Comparison of ENCODE assay signal across 17 cellular contexts in genomic region chr7:130879191-130879590, GRCh38.
DNase-seq lines count a peak whose midpoint lies in the region; ATAC-seq and TF ChIP-seq lines count a peak whose summit lies in the region.
"Had no signal": no experiment of that assay in that cellular context is flagged by ENCODE, and none has a peak within 500 bp of the region (broad histone marks: within the 10 kb centered on the region; RNA-seq: fewer than 3 reads in every experiment).

No MANE protein-coding gene starts in this region.

- H2AFZ ChIP-seq in PC-3 (ENCODE audit: low read length): no peak overlapping the region

- intact Hi-C loops in natural killer cell (cut with micrococcal nuclease): no loop called here
- intact Hi-C loops in PC-3 (cut with micrococcal nuclease): no loop called here
- intact Hi-C loops in dorsolateral prefrontal cortex (cut with DNase I): no loop called here

- no peak for ATAC-seq in natural killer cell treated with Interleukin-12 subunit alpha and Interleukin-12 subunit beta and Interleukin-15 and Interleukin-18, amount 100 ng/mL, for 72 hours
- ATAC-seq in natural killer cell: no peak
- ATAC-seq in PC-3: no peak
- no peak for ATAC-seq in GM21529 (IDR thresholded peaks at IDR 0.05; ENCODE audit: unreplicated experiment)
- ATAC-seq in gastroesophageal sphincter: no peak
- no peak for ATAC-seq in HG02938 (IDR thresholded peaks at IDR 0.05; ENCODE audit: unreplicated experiment)
- ATAC-seq: GM12878 had no signal

- no peaks in the 10 kb centered on the region for H3K9me3 ChIP-seq in PC-3 (ENCODE audit: low read length)
- H3K9me3 ChIP-seq in tibial nerve: no peaks in the 10 kb centered on the region
- no peaks in the 10 kb centered on the region for H3K9me3 ChIP-seq in gastroesophageal sphincter
- H3K9me3 ChIP-seq: uterus had no signal

- H4K20me1 ChIP-seq in PC-3 (ENCODE audit: low read length): peaks cover 12% of the 10 kb centered on the region

- H3K79me2 ChIP-seq in PC-3 (ENCODE audit: low read length): peaks cover 50% of the 10 kb centered on the region

- H3K9me3 Mint-ChIP-seq in natural killer cell treated with Interleukin-12 subunit alpha and Interleukin-12 subunit beta and Interleukin-15 and Interleukin-18, amount 100 ng/mL, for 72 hours: no peaks in the 10 kb centered on the region
- no peaks in the 10 kb centered on the region for H3K9me3 Mint-ChIP-seq in natural killer cell
- H3K9me3 Mint-ChIP-seq: activated CD4-positive, alpha-beta T cell treated with anti-CD3 and anti-CD28 coated beads, Interleukin-2, amount 10 ng/mL, durations not matched to agents 7 days and 5 days; CD14-positive monocyte; T-helper 1 cell treated with Interleukin-12 subunit alpha and Interleukin-12 subunit beta and Interleukin-4 antibody, amounts not matched to agents 30 μg/mL and 1 μg/mL, for 36 hours had no signal

- no peaks in the 10 kb centered on the region for H3K27me3 ChIP-seq in PC-3 (ENCODE audit: low read length)
- no peaks in the 10 kb centered on the region for H3K27me3 ChIP-seq in dorsolateral prefrontal cortex
- H3K27me3 ChIP-seq in tibial nerve: no peaks in the 10 kb centered on the region
- no peaks in the 10 kb centered on the region for H3K27me3 ChIP-seq in gastroesophageal sphincter
- H3K27me3 ChIP-seq: uterus had no signal

- TF ChIP-seq POLR2A in tibial nerve (IDR thresholded peaks at IDR 0.05) (no peak), gastroesophageal sphincter (IDR thresholded peaks at IDR 0.05) (no peak)

- H3K4me1 Mint-ChIP-seq in natural killer cell treated with Interleukin-12 subunit alpha and Interleukin-12 subunit beta and Interleukin-15 and Interleukin-18, amount 100 ng/mL, for 72 hours (ENCODE audit: low read depth in 2 of 2): peaks cover 35 to 47% of the 10 kb centered on the region in 2 donors
- peaks cover 23 to 30% of the 10 kb centered on the region in 2 donors for H3K4me1 Mint-ChIP-seq in natural killer cell
- H3K4me1 Mint-ChIP-seq: CD14-positive monocyte had no signal

- CTCF ChIA-PET in PC-3 (lab: Charles Lee): no interaction called here

- no peak for DNase-seq in natural killer cell treated with Interleukin-12 subunit alpha and Interleukin-12 subunit beta and Interleukin-15 and Interleukin-18, amount 100 ng/mL, for 72 hours (ENCODE audit: low spot score)
- DNase-seq in natural killer cell: no peak
- peak; percentile 25 for DNase-seq in PC-3
- no peak for DNase-seq in dorsolateral prefrontal cortex
- DNase-seq in tibial nerve (ENCODE audit: low spot score in 2 of 2): no peak
- DNase-seq: activated CD4-positive, alpha-beta T cell treated with anti-CD3 and anti-CD28 coated beads, Interleukin-2, amount 10 ng/mL, durations not matched to agents 7 days and 5 days; activated gamma-delta T cell; kidney glomerular epithelial cell; MM.1S; NCI-H446; uterus had no signal

- H3K4me3 Mint-ChIP-seq in natural killer cell treated with Interleukin-12 subunit alpha and Interleukin-12 subunit beta and Interleukin-15 and Interleukin-18, amount 100 ng/mL, for 72 hours: no peak overlapping the region
- no peak overlapping the region for H3K4me3 Mint-ChIP-seq in natural killer cell
- H3K4me3 Mint-ChIP-seq: activated CD4-positive, alpha-beta T cell treated with anti-CD3 and anti-CD28 coated beads, Interleukin-2, amount 10 ng/mL, durations not matched to agents 7 days and 5 days; CD14-positive monocyte; T-helper 1 cell treated with Interleukin-12 subunit alpha and Interleukin-12 subunit beta and Interleukin-4 antibody, amounts not matched to agents 30 μg/mL and 1 μg/mL, for 36 hours had no signal

- H3K9ac ChIP-seq in PC-3 (ENCODE audit: low read length): no peak overlapping the region

- H3K36me3 ChIP-seq in PC-3 (ENCODE audit: low read depth, low read length) (peaks cover 69% of the 10 kb centered on the region), tibial nerve (peaks cover 0 to 46% (median 10%) of the 10 kb centered on the region in 3 donors), gastroesophageal sphincter (peaks cover 0 to 71% of the 10 kb centered on the region in 2 donors)
- H3K36me3 ChIP-seq: uterus had no signal

- no peak for TF ChIP-seq EP300 in tibial nerve (IDR thresholded peaks at IDR 0.05)
- no peak for TF ChIP-seq EP300 in gastroesophageal sphincter (IDR thresholded peaks at IDR 0.05)

- TF ChIP-seq CTCF in natural killer cell (IDR thresholded peaks at IDR 0.05): no peak
- no peak for TF ChIP-seq CTCF in PC-3 (conservative IDR thresholded peaks at IDR 0.05; ENCODE audit: low read depth, low read length)
- no peak for TF ChIP-seq CTCF in dorsolateral prefrontal cortex (IDR thresholded peaks at IDR 0.05 in 54 of 56, conservative IDR thresholded peaks at IDR 0.05 in 2 of 56; ENCODE audit: low read depth in 1 of 56, partially characterized antibody in 56 of 56)
- no peak for TF ChIP-seq CTCF in tibial nerve (IDR thresholded peaks at IDR 0.05)
- TF ChIP-seq CTCF in gastroesophageal sphincter (IDR thresholded peaks at IDR 0.05): no peak

- H3K27ac ChIP-seq in PC-3 (ENCODE audit: low read length) (peak overlapping the region; percentile 15; the same call in 1 of the 2 replicates), dorsolateral prefrontal cortex (peak overlapping the region in 51 of 59 donors; percentile 1 to 90 (median 51)), tibial nerve (peak overlapping the region; percentile 13 to 94 (median 68)), gastroesophageal sphincter (peak overlapping the region in 2 of 4 donors; percentile 12 to 58)

- H3K9me2 ChIP-seq in PC-3 (replicated peaks; ENCODE audit: low read length): no peaks in the 10 kb centered on the region

- POLR2A ChIA-PET in PC-3 (lab: Charles Lee; ENCODE audit: unreplicated experiment): no interaction called here

- WGBS in tibial nerve, 2 donors: 72 to 76% methylated on average over 2 of the region's 2 CpGs
- 100% methylated on average over 1 to 2 of the region's 2 CpGs for WGBS in gastroesophageal sphincter (ENCODE audit: low coverage in 1 of 2), 2 donors

- H3K4me1 ChIP-seq in PC-3 (ENCODE audit: insufficient read depth, low read length) (peaks cover 12% of the 10 kb centered on the region), tibial nerve (peaks cover 0 to 87% (median 60%) of the 10 kb centered on the region in 4 donors), gastroesophageal sphincter (peaks cover 10 to 49% (median 15%) of the 10 kb centered on the region in 3 donors)

- H3K4me2 ChIP-seq in PC-3 (ENCODE audit: low read length): no peak overlapping the region

- H3K36me3 Mint-ChIP-seq in natural killer cell treated with Interleukin-12 subunit alpha and Interleukin-12 subunit beta and Interleukin-15 and Interleukin-18, amount 100 ng/mL, for 72 hours: peaks cover 47% of the 10 kb centered on the region
- H3K36me3 Mint-ChIP-seq in natural killer cell: peaks cover 10% of the 10 kb centered on the region

- no TSS peak for BruUV-seq in PC-3 (replicated peaks; lab: Mats Ljungman, UMichigan)

- H3K27me3 Mint-ChIP-seq in natural killer cell treated with Interleukin-12 subunit alpha and Interleukin-12 subunit beta and Interleukin-15 and Interleukin-18, amount 100 ng/mL, for 72 hours: no peaks in the 10 kb centered on the region
- no peaks in the 10 kb centered on the region for H3K27me3 Mint-ChIP-seq in natural killer cell (ENCODE audit: low read depth in 2 of 2)
- H3K27me3 Mint-ChIP-seq: activated CD4-positive, alpha-beta T cell treated with anti-CD3 and anti-CD28 coated beads, Interleukin-2, amount 10 ng/mL, durations not matched to agents 7 days and 5 days had no signal

- H3K27ac Mint-ChIP-seq in natural killer cell treated with Interleukin-12 subunit alpha and Interleukin-12 subunit beta and Interleukin-15 and Interleukin-18, amount 100 ng/mL, for 72 hours: peak overlapping the region; percentile 12 to 16
- H3K27ac Mint-ChIP-seq in natural killer cell: no peak overlapping the region
- H3K27ac Mint-ChIP-seq: activated CD4-positive, alpha-beta T cell treated with anti-CD3 and anti-CD28 coated beads, Interleukin-2, amount 10 ng/mL, durations not matched to agents 7 days and 5 days; T-helper 1 cell treated with Interleukin-12 subunit alpha and Interleukin-12 subunit beta and Interleukin-4 antibody, amounts not matched to agents 30 μg/mL and 1 μg/mL, for 36 hours had no signal

- H3K4me3 ChIP-seq in PC-3 (ENCODE audit: low read length): no peak overlapping the region
- no peak overlapping the region for H3K4me3 ChIP-seq in dorsolateral prefrontal cortex
- H3K4me3 ChIP-seq in tibial nerve: no peak overlapping the region
- H3K4me3 ChIP-seq in gastroesophageal sphincter: no peak overlapping the region
- H3K4me3 ChIP-seq: GM12878, uterus had no signal

- H3F3A ChIP-seq in PC-3 (ENCODE audit: low read length, unreplicated experiment): peaks cover 48% of the 10 kb centered on the region

Comparison
In these comparisons a context has a peak if more than half of its experiments do, and no peak if none do; other contexts are left out.
1. H3K27ac Mint-ChIP-seq: peak in natural killer cell treated with Interleukin-12 subunit alpha and Interleukin-12 subunit beta and Interleukin-15 and Interleukin-18, amount 100 ng/mL, for 72 hours (2 of 2); none in natural killer cell (0 of 2).